Comparison of ENCODE assay signal across 8 cellular contexts in the genomic region with DNA sequence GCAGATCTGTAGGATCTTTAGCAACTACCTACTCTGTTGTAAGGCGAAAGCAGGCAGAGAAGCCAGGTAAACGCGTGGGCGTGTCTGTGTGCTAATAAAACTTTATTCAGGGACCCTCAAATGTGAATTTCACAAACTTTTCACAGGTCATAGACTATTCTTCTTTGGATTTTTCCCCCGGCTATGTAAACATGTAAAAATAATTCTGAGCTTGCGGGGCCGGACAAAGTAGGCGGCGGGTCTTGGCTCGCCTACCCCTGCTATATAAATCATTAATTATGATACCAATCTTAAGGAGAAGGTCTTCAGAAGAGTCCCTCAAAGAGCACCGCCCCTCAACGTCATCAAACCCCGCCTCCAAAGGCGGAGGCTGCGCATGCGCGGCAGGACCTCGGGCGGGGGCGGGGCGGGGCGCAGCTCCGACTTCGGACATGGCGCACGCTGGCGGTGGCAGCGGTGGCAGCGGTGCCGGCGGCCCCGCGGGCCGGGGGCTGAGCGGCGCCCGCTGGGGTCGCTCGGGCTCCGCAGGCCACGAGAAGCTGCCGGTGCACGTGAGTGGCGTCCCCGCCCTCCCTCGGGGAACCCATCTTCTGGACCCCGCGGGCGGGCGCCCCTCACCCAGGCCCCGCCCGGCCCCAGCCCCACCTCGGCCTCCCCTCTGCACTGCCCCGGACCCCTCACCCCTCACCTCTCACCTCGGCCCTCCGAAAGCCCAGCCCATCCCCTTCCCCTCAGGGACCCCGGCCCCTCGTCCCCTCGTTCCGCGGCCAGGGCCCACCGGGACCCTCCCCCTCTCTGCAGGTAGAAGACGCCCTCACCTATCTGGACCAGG. TPM values are rescaled to one million over a fixed set of nuclear protein-coding genes. Genes with fewer than 3 reads are reported as not detected.
A peak's percentile ranks its signal among the peaks of the same experiment; 100 is the strongest.
DNase-seq lines count a peak whose midpoint lies in the region; ATAC-seq, FAIRE-seq and TF ChIP-seq lines count a peak whose summit lies in the region.

A gene with protein sequence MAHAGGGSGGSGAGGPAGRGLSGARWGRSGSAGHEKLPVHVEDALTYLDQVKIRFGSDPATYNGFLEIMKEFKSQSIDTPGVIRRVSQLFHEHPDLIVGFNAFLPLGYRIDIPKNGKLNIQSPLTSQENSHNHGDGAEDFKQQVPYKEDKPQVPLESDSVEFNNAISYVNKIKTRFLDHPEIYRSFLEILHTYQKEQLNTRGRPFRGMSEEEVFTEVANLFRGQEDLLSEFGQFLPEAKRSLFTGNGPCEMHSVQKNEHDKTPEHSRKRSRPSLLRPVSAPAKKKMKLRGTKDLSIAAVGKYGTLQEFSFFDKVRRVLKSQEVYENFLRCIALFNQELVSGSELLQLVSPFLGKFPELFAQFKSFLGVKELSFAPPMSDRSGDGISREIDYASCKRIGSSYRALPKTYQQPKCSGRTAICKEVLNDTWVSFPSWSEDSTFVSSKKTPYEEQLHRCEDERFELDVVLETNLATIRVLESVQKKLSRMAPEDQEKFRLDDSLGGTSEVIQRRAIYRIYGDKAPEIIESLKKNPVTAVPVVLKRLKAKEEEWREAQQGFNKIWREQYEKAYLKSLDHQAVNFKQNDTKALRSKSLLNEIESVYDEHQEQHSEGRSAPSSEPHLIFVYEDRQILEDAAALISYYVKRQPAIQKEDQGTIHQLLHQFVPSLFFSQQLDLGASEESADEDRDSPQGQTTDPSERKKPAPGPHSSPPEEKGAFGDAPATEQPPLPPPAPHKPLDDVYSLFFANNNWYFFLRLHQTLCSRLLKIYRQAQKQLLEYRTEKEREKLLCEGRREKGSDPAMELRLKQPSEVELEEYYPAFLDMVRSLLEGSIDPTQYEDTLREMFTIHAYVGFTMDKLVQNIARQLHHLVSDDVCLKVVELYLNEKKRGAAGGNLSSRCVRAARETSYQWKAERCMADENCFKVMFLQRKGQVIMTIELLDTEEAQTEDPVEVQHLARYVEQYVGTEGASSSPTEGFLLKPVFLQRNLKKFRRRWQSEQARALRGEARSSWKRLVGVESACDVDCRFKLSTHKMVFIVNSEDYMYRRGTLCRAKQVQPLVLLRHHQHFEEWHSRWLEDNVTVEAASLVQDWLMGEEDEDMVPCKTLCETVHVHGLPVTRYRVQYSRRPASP (plus strand): TSS at position 409 of the 832 bp plus-strand sequence. CDS start 23 bp downstream, at position 432.

- in situ Hi-C loops in endometrial microvascular endothelial cells (cut with HindIII; ENCODE audit: inconsistent ontology term, low pct_unique_long_range_greater_than_20kb, low sequenced_read_pairs), result no loop called here

- H2AFZ ChIP-seq in OCI-LY3 (ENCODE audit: low read depth, low read length), result peak within 1 kb of the TSS; percentile 94

- 0 out of 2 replicates have a peak within 1 kb of the TSS, but pooled peaks have one; percentile 5 for H3K27ac ChIP-seq in OCI-LY3 (ENCODE audit: low read length)

- ATAC-seq in GM18502 (IDR thresholded peaks at IDR 0.05; ENCODE audit: poor library complexity, unreplicated experiment) (peak; percentile 75), GM18868 (IDR thresholded peaks at IDR 0.05; ENCODE audit: unreplicated experiment) (no peak)

- peaks cover 16% of the 10 kb centered on the region for H3K79me2 ChIP-seq in OCI-LY3 (ENCODE audit: low read length)

- no peaks in the 10 kb centered on the region for H4K20me1 ChIP-seq in OCI-LY3 (ENCODE audit: insufficient read depth, low read length)

- peaks cover 18% of the 10 kb centered on the region for H3K4me1 ChIP-seq in OCI-LY3 (ENCODE audit: low read length)

- H3K4me3 ChIP-seq in OCI-LY3 (ENCODE audit: low read length), result peak within 1 kb of the TSS; percentile 94

- DNase-seq in HTR-8/SVneo (ENCODE audit: insufficient read length, low spot score), result peak; percentile 93
- DNase-seq in activated CD8-positive, alpha-beta memory T cell treated with anti-CD3 and anti-CD28 coated beads, Interleukin-2, amount 50 U/mL, for 48 hours, result peak; percentile 96
- DNase-seq in mesenteric fat pad (ENCODE audit: low spot score), result peak; percentile 96
- peak; percentile 86 for DNase-seq in stimulated activated CD8-positive, alpha-beta memory T cell treated with anti-CD3 and anti-CD28 coated beads, Interleukin-12 subunit alpha, Interleukin-12 subunit beta, amount 100 ng/mL, for 4 hours (ENCODE audit: low read depth)

- no peaks in the 10 kb centered on the region for H3K9me3 ChIP-seq in OCI-LY3 (ENCODE audit: insufficient read depth, low read length)

- TF ChIP-seq CTCF in OCI-LY3 (IDR thresholded peaks at IDR 0.05; ENCODE audit: low read depth, low read length), result no peak

- H3K4me2 ChIP-seq in OCI-LY3 (ENCODE audit: low read length), result peak within 1 kb of the TSS; percentile 99

- no peak for FAIRE-seq in HTR-8/SVneo (lab: Jason Lieb, UNC)

- peak within 1 kb of the TSS; percentile 91 for H3K9ac ChIP-seq in OCI-LY3 (ENCODE audit: low read length)

- peaks cover 16% of the 10 kb centered on the region for H3K27me3 ChIP-seq in OCI-LY3 (ENCODE audit: low read depth, low read length)

- peaks cover 24% of the 10 kb centered on the region for H3K36me3 ChIP-seq in OCI-LY3 (replicated peaks; ENCODE audit: low read depth, low read length)

RNA-seq across cellular contexts. Expression of the gene that starts here (rescaled TPM):
- total RNA-seq in endometrial microvascular endothelial cells (ENCODE audit: inconsistent ontology term) (23.3 TPM), mesenteric fat pad (72.9 TPM)
